Comparison of ENCODE assay signal across 9 cellular contexts in genomic region chr1:225468270-225469020, GRCh38. TPM values are rescaled to one million over a fixed set of nuclear protein-coding genes. Genes with fewer than 3 reads are reported as not detected.
DNase-seq lines count a peak whose midpoint lies in the region; ATAC-seq and TF ChIP-seq lines count a peak whose summit lies in the region.
"Had no signal": no experiment of that assay in that cellular context is flagged by ENCODE, and none has a peak within 500 bp of the region (broad histone marks: within the 10 kb centered on the region; RNA-seq: fewer than 3 reads in every experiment).

No MANE protein-coding gene starts in this region.

- H3K9me3 Mint-ChIP-seq in activated CD4-positive, alpha-beta T cell treated with anti-CD3 and anti-CD28 coated beads, Interleukin-2, amount 10 ng/mL, durations not matched to agents 24 days and 14 days: no peaks in the 10 kb centered on the region
- H3K9me3 Mint-ChIP-seq in activated B cell treated with CpG ODN at 0.5 μM for 24 hours: no peaks in the 10 kb centered on the region

- H3K36me3 ChIP-seq in left ventricle myocardium inferior: no peaks in the 10 kb centered on the region
- no peaks in the 10 kb centered on the region for H3K36me3 ChIP-seq in stomach

- H3K4me3 Mint-ChIP-seq in activated CD4-positive, alpha-beta T cell treated with anti-CD3 and anti-CD28 coated beads, Interleukin-2, amount 10 ng/mL, durations not matched to agents 24 days and 14 days: peak overlapping the region; percentile 94
- peak overlapping the region; percentile 90 for H3K4me3 Mint-ChIP-seq in activated B cell treated with CpG ODN at 0.5 μM for 24 hours

- intact Hi-C loops in activated CD4-positive, alpha-beta T cell treated with anti-CD3 and anti-CD28 coated beads, Interleukin-2, amount 10 ng/mL, durations not matched to agents 24 days and 14 days (cut with micrococcal nuclease): no loop called here
- intact Hi-C loops in activated B cell treated with CpG ODN at 0.5 μM for 24 hours (cut with micrococcal nuclease) (loop anchor here (5.0 kb wide), 1 partner anchor 719 kb away; the partner anchor contains the start of gene ACBD3), left ventricle myocardium inferior (cut with micrococcal nuclease) (no loop called here), stomach (cut with DNase I; ENCODE audit: low total_unique reads) (no loop called here)

- no peaks in the 10 kb centered on the region for H3K27me3 Mint-ChIP-seq in activated CD4-positive, alpha-beta T cell treated with anti-CD3 and anti-CD28 coated beads, Interleukin-2, amount 10 ng/mL, durations not matched to agents 24 days and 14 days
- no peaks in the 10 kb centered on the region for H3K27me3 Mint-ChIP-seq in activated B cell treated with CpG ODN at 0.5 μM for 24 hours

- H3K27ac ChIP-seq in left ventricle myocardium inferior (replicated peaks) (peak overlapping the region; percentile 83), stomach (peak overlapping the region in 4 of 5 donors; percentile 71 to 87 (median 78))

- ATAC-seq in activated B cell treated with CpG ODN at 0.5 μM for 24 hours (ENCODE audit: low read depth) (no peak), GM21717 (IDR thresholded peaks at IDR 0.05; ENCODE audit: unreplicated experiment) (no peak)

- H3K27me3 ChIP-seq in left ventricle myocardium inferior (ENCODE audit: low read depth) (no peaks in the 10 kb centered on the region), stomach (no peaks in the 10 kb centered on the region)

- peak overlapping the region; percentile 98 for H3K27ac Mint-ChIP-seq in activated CD4-positive, alpha-beta T cell treated with anti-CD3 and anti-CD28 coated beads, Interleukin-2, amount 10 ng/mL, durations not matched to agents 24 days and 14 days
- peak overlapping the region; percentile 98 for H3K27ac Mint-ChIP-seq in activated B cell treated with CpG ODN at 0.5 μM for 24 hours

- 75 to 84% (median 79%) methylated on average over 9 to 10 of the region's 10 CpGs for WGBS in stomach, 5 donors

- TF ChIP-seq CTCF in activated B cell treated with CpG ODN at 0.5 μM for 24 hours (IDR thresholded peaks at IDR 0.05) (no peak), left ventricle myocardium inferior (IDR thresholded peaks at IDR 0.05; ENCODE audit: borderline replicate concordance) (no peak), stomach (IDR thresholded peaks at IDR 0.05) (no peak)

- H3K9me3 ChIP-seq in left ventricle myocardium inferior (replicated peaks) (no peaks in the 10 kb centered on the region), stomach (no peaks in the 10 kb centered on the region)

- H3K4me1 Mint-ChIP-seq in activated CD4-positive, alpha-beta T cell treated with anti-CD3 and anti-CD28 coated beads, Interleukin-2, amount 10 ng/mL, durations not matched to agents 24 days and 14 days: peaks cover 36% of the 10 kb centered on the region
- peaks cover 38% of the 10 kb centered on the region for H3K4me1 Mint-ChIP-seq in activated B cell treated with CpG ODN at 0.5 μM for 24 hours

- no peak for TF ChIP-seq EP300 in stomach (IDR thresholded peaks at IDR 0.05)

- peak; percentile 84 for DNase-seq in activated CD4-positive, alpha-beta T cell treated with anti-CD3 and anti-CD28 coated beads, Interleukin-2, amount 10 ng/mL, durations not matched to agents 24 days and 14 days
- DNase-seq in activated CD4-positive, alpha-beta T cell treated with anti-CD3 and anti-CD28 coated beads, Interleukin-2, amount 50 U/mL, for 1 hour: no peak
- DNase-seq in activated B cell treated with CpG ODN at 0.5 μM for 24 hours (no peak), left ventricle myocardium inferior (no peak), stomach (no peak), NCI-H526 (lab: John Stamatoyannopoulos, UW) (no peak), NCI-H1694 (lab: John Stamatoyannopoulos, UW) (no peak)
- DNase-seq: NCI-H1417 treated with DMSO at 0.1 percent for 48 hours had no signal

- CTCF ChIA-PET in activated B cell treated with CpG ODN at 0.5 μM for 24 hours (lab: Charles Lee): interaction anchor here (1.0 to 2.6 kb wide), 7 partner anchors 9 to 519 kb away, joined by 3 to 21 read pairs (median 7); no protein-coding TSS in a partner anchor

- no peaks in the 10 kb centered on the region for H3K36me3 Mint-ChIP-seq in activated CD4-positive, alpha-beta T cell treated with anti-CD3 and anti-CD28 coated beads, Interleukin-2, amount 10 ng/mL, durations not matched to agents 24 days and 14 days (ENCODE audit: low read depth)
- no peaks in the 10 kb centered on the region for H3K36me3 Mint-ChIP-seq in activated B cell treated with CpG ODN at 0.5 μM for 24 hours (ENCODE audit: low read depth)

- H3K4me1 ChIP-seq in left ventricle myocardium inferior: peaks cover 39% of the 10 kb centered on the region
- peaks cover 0 to 20% (median 2%) of the 10 kb centered on the region in 4 donors for H3K4me1 ChIP-seq in stomach

- H3K4me3 ChIP-seq in left ventricle myocardium inferior (peak overlapping the region; percentile 54), stomach (peak overlapping the region in 1 of 4 donors; percentile 25)

- no peak for TF ChIP-seq POLR2A in stomach (IDR thresholded peaks at IDR 0.05)

- POLR2A ChIA-PET in activated B cell treated with CpG ODN at 0.5 μM for 24 hours (lab: Charles Lee): interaction anchor here (0.5 to 4.4 kb wide), 21 partner anchors 10 to 1290 kb away, joined by 3 to 168 read pairs (median 9); partner anchors contain the start of genes H3-3A, LBR, PARP1 and PYCR2

RNA-seq across cellular contexts. Expression of gene LBR, which starts 40.6 kb away (rescaled TPM):
- 189 and 195 TPM in 2 replicates for total RNA-seq in activated CD4-positive, alpha-beta T cell treated with anti-CD3 and anti-CD28 coated beads, Interleukin-2, amount 10 ng/mL, durations not matched to agents 24 days and 14 days
- total RNA-seq in activated B cell treated with CpG ODN at 0.5 μM for 24 hours (93.1 and 113 TPM in 2 replicates), left ventricle myocardium inferior (8.9 TPM), stomach (100 to 1,000 TPM in 2 of 5 donors, 10 to 100 TPM in 3; 47.8 to 159 (median 83.4) TPM)
- 10 to 100 TPM in 1 of 3 donors, 1 to 10 TPM in 2; 6.9 to 25.5 (median 6.9) TPM for polyA plus RNA-seq in stomach
